21 cellular contexts compared by ENCODE assay signal in genomic region chrX:30824275-30824674, GRCh38.
"Had no signal": no experiment of that assay in that cellular context is flagged by ENCODE, and none has a peak within 500 bp of the region (broad histone marks: within the 10 kb centered on the region; RNA-seq: fewer than 3 reads in every experiment).

No MANE protein-coding gene starts in this region.

- H3K4me3 ChIP-seq: hepatocyte, psoas muscle, skin epidermis, thoracic aorta, transverse colon had no signal

- H3K27me3 ChIP-seq: hepatocyte, transverse colon had no signal

- H3K79me2 ChIP-seq: hepatocyte had no signal

- H3K4me2 ChIP-seq: hepatocyte had no signal

- H3K4me1 ChIP-seq: psoas muscle, transverse colon had no signal

- H3K27ac ChIP-seq: hepatocyte, psoas muscle, skin epidermis, thoracic aorta, transverse colon had no signal

- DNase-seq: effector memory CD8-positive, alpha-beta T cell; erythroblast; foreskin melanocyte; head of caudate nucleus; kidney; left colon; naive thymus-derived CD4-positive, alpha-beta T cell; nephron progenitor cell; psoas muscle; retina; stimulated activated CD4-positive, alpha-beta T cell treated with anti-CD3 and anti-CD28 coated beads, Interleukin-2, amount 100 ng/mL, for 24 hours; stimulated activated CD4-positive, alpha-beta T cell treated with anti-CD3 and anti-CD28 coated beads, Interleukin-4, amount 100 ng/mL, for 4 hours; stimulated activated naive B cell treated with anti-CD40 and anti-IgM and Interleukin-4, amounts not matched to agents 10 μg/mL and 1 μg/mL and 100 μg/mL, for 72 hours; stimulated activated naive CD8-positive, alpha-beta T cell treated with anti-CD3 and anti-CD28 coated beads, Interleukin-15, amount 100 ng/mL, for 72 hours; substantia nigra; transverse colon had no signal

- H3K9me3 ChIP-seq: psoas muscle, thoracic aorta, transverse colon had no signal

- H3K9me3 Mint-ChIP-seq: dendritic cell treated with granulocyte-macrophage colony-stimulating factor and Interleukin-4, amounts not matched to agents 40 ng/mL and 50 ng/mL, for 4 days; effector memory CD8-positive, alpha-beta T cell; stimulated activated naive B cell treated with anti-CD40 and anti-IgM and Interleukin-4, amounts not matched to agents 10 μg/mL and 1 μg/mL and 100 μg/mL, for 72 hours; stimulated activated naive CD8-positive, alpha-beta T cell treated with anti-CD3 and anti-CD28 coated beads, Interleukin-15, amount 100 ng/mL, for 72 hours had no signal

- H3K4me3 Mint-ChIP-seq: dendritic cell treated with granulocyte-macrophage colony-stimulating factor and Interleukin-4, amounts not matched to agents 40 ng/mL and 50 ng/mL, for 4 days; effector memory CD8-positive, alpha-beta T cell; nephron progenitor cell; stimulated activated naive B cell treated with anti-CD40 and anti-IgM and Interleukin-4, amounts not matched to agents 10 μg/mL and 1 μg/mL and 100 μg/mL, for 72 hours; stimulated activated naive CD8-positive, alpha-beta T cell treated with anti-CD3 and anti-CD28 coated beads, Interleukin-15, amount 100 ng/mL, for 72 hours had no signal

- ATAC-seq: effector memory CD8-positive, alpha-beta T cell; left colon; naive thymus-derived CD4-positive, alpha-beta T cell; psoas muscle; sciatic nerve; stimulated activated naive B cell treated with anti-CD40 and anti-IgM and Interleukin-4, amounts not matched to agents 10 μg/mL and 1 μg/mL and 100 μg/mL, for 72 hours; stimulated activated naive CD8-positive, alpha-beta T cell treated with anti-CD3 and anti-CD28 coated beads, Interleukin-15, amount 100 ng/mL, for 72 hours had no signal

- H3K4me1 Mint-ChIP-seq: nephron progenitor cell had no signal

- H3K27ac Mint-ChIP-seq: dendritic cell treated with granulocyte-macrophage colony-stimulating factor and Interleukin-4, amounts not matched to agents 40 ng/mL and 50 ng/mL, for 4 days; nephron progenitor cell; stimulated activated naive B cell treated with anti-CD40 and anti-IgM and Interleukin-4, amounts not matched to agents 10 μg/mL and 1 μg/mL and 100 μg/mL, for 72 hours; stimulated activated naive CD8-positive, alpha-beta T cell treated with anti-CD3 and anti-CD28 coated beads, Interleukin-15, amount 100 ng/mL, for 72 hours had no signal

- H2AFZ ChIP-seq: hepatocyte had no signal

- H3K36me3 ChIP-seq: thoracic aorta, transverse colon had no signal

- H3K27me3 Mint-ChIP-seq: dendritic cell treated with granulocyte-macrophage colony-stimulating factor and Interleukin-4, amounts not matched to agents 40 ng/mL and 50 ng/mL, for 4 days; effector memory CD8-positive, alpha-beta T cell; naive thymus-derived CD4-positive, alpha-beta T cell; stimulated activated naive B cell treated with anti-CD40 and anti-IgM and Interleukin-4, amounts not matched to agents 10 μg/mL and 1 μg/mL and 100 μg/mL, for 72 hours; stimulated activated naive CD8-positive, alpha-beta T cell treated with anti-CD3 and anti-CD28 coated beads, Interleukin-15, amount 100 ng/mL, for 72 hours had no signal
